ENCODE assay signal across 8 cellular contexts in the genomic region with DNA sequence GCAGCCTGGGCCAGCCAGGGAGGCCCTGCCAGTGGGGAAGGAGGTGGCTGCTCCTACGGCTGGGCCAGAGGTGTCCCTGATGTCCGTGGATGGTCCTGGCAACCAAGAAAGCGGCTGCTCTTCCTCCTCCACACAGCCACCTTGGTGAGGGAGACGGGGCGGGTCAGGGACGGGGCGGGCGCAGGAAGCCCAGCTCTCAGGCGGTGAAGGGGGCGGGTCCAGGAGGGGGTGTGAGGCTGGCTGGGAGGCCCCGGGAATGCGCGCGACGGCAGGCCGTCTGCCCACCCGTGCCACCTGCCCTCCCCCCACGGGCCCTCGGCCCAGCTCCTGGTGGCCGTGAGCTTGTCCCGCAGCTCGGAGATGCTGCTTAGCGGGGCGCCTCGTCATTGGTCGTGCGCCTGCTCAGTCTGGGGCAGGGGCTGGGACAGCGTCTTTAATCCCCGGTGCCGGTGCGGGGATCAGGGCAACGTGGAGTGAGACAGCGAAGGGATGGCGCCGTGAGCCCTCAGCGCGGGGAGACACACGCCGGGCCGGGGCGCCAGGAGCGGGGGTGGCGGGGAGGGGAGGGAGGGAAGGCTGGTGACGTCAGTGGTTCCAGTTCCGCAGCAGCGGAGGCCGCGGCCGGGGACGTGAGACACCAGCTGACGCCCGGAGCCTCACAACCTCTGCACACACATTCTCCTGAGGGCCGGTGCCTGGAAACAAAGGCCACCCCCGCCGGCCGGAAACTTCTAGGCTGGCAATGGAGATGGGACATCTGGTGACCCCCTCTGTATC. TPM values are rescaled to one million over a fixed set of nuclear protein-coding genes. Genes with fewer than 3 reads are reported as not detected.
A peak's percentile ranks its signal among the peaks of the same experiment; 100 is the strongest.
DNase-seq lines count a peak whose midpoint lies in the region; ATAC-seq and TF ChIP-seq lines count a peak whose summit lies in the region.

No MANE protein-coding gene starts in this region.

- intact Hi-C loops in adrenal gland (cut with DNase I): no loop called here
- intact Hi-C loops in left ventricle myocardium superior (cut with micrococcal nuclease): no loop called here

- H3K9me3 ChIP-seq in CD4-positive, CD25-positive, alpha-beta regulatory T cell (ENCODE audit: control insufficient read depth in 2 of 2, low read length in 2 of 2): no peaks in the 10 kb centered on the region
- no peaks in the 10 kb centered on the region for H3K9me3 ChIP-seq in adrenal gland (replicated peaks in 1 of 3)

- H3K27me3 Mint-ChIP-seq in CD4-positive, CD25-positive, alpha-beta regulatory T cell: peaks cover 16% of the 10 kb centered on the region
- peaks cover 25% of the 10 kb centered on the region for H3K27me3 Mint-ChIP-seq in progenitor cell of endocrine pancreas
- H3K27me3 Mint-ChIP-seq in type B pancreatic cell: peaks cover 30% of the 10 kb centered on the region

- peak; percentile 65 to 72 (median 71) for DNase-seq in CD4-positive, CD25-positive, alpha-beta regulatory T cell
- DNase-seq in LNCaP clone FGC (ENCODE audit: low read depth) (peak; percentile 6), SW 1271 (lab: John Stamatoyannopoulos, UW) (peak; percentile 65 to 70), adrenal gland (peak; percentile 76 to 93 (median 89)), left ventricle myocardium superior (peak; percentile 85), progenitor cell of endocrine pancreas (ENCODE audit: low spot score, unreplicated experiment) (peak; percentile 43), type B pancreatic cell (ENCODE audit: extremely low spot score, unreplicated experiment) (no peak)

- H3K36me3 ChIP-seq in CD4-positive, CD25-positive, alpha-beta regulatory T cell (ENCODE audit: control insufficient read depth, insufficient read depth, low read length): no peaks in the 10 kb centered on the region
- H3K36me3 ChIP-seq in adrenal gland (replicated peaks in 1 of 2): no peaks in the 10 kb centered on the region

- 0 to 5% (median 1%) methylated on average over 14 to 56 of the region's 56 CpGs for WGBS in adrenal gland, 4 donors

- H3K4me1 Mint-ChIP-seq in CD4-positive, CD25-positive, alpha-beta regulatory T cell: peaks cover 0 to 16% (median 6%) of the 10 kb centered on the region in 4 donors
- H3K4me1 Mint-ChIP-seq in progenitor cell of endocrine pancreas (ENCODE audit: low read depth): peaks cover 9% of the 10 kb centered on the region
- peaks cover 10% of the 10 kb centered on the region for H3K4me1 Mint-ChIP-seq in type B pancreatic cell (ENCODE audit: unreplicated experiment)

- TF ChIP-seq CTCF in LNCaP clone FGC (IDR thresholded peaks at IDR 0.05; ENCODE audit: control insufficient read depth, extremely low read depth, insufficient read depth) (no peak), adrenal gland (IDR thresholded peaks at IDR 0.05) (peak in 2 of 6 experiments; percentile 16 to 35), progenitor cell of endocrine pancreas (IDR thresholded peaks at IDR 0.05; ENCODE audit: unreplicated experiment) (peak; percentile 14), type B pancreatic cell (conservative IDR thresholded peaks at IDR 0.05) (peak; percentile 57)

- ATAC-seq in CD4-positive, CD25-positive, alpha-beta regulatory T cell (ENCODE audit: low read depth in 2 of 2): peak; percentile 70 to 76
- ATAC-seq in GM21515 (IDR thresholded peaks at IDR 0.05; ENCODE audit: unreplicated experiment): peak; percentile 82
- peak; percentile 92 for ATAC-seq in left ventricle myocardium superior

- H3K27ac Mint-ChIP-seq in CD4-positive, CD25-positive, alpha-beta regulatory T cell: peak overlapping the region; percentile 62 to 90 (median 86)
- H3K27ac Mint-ChIP-seq in progenitor cell of endocrine pancreas (peak overlapping the region; percentile 91), type B pancreatic cell (peak overlapping the region; percentile 39)

- no peaks in the 10 kb centered on the region for H3K36me3 Mint-ChIP-seq in CD4-positive, CD25-positive, alpha-beta regulatory T cell
- no peaks in the 10 kb centered on the region for H3K36me3 Mint-ChIP-seq in progenitor cell of endocrine pancreas (ENCODE audit: insufficient read depth)
- H3K36me3 Mint-ChIP-seq in type B pancreatic cell: no peaks in the 10 kb centered on the region

- no peaks in the 10 kb centered on the region for H3K27me3 ChIP-seq in CD4-positive, CD25-positive, alpha-beta regulatory T cell (ENCODE audit: control insufficient read depth, insufficient read depth, low read length)
- no peaks in the 10 kb centered on the region for H3K27me3 ChIP-seq in adrenal gland

- no peak overlapping the region for H3K4me3 ChIP-seq in CD4-positive, CD25-positive, alpha-beta regulatory T cell (ENCODE audit: low read depth, low read length)
- peak overlapping the region; percentile 51 for H3K4me3 ChIP-seq in LNCaP clone FGC (ENCODE audit: low read depth, low read length)
- peak overlapping the region in 1 of 4 donors; percentile 60 for H3K4me3 ChIP-seq in adrenal gland

- peak overlapping the region; percentile 66 to 87 (median 82) for H3K4me3 Mint-ChIP-seq in CD4-positive, CD25-positive, alpha-beta regulatory T cell
- H3K4me3 Mint-ChIP-seq in progenitor cell of endocrine pancreas (ENCODE audit: low read depth) (peak overlapping the region; percentile 68), type B pancreatic cell (peak overlapping the region; percentile 82)

- peak overlapping the region; percentile 78 for H3K27ac ChIP-seq in CD4-positive, CD25-positive, alpha-beta regulatory T cell (ENCODE audit: insufficient read depth, low read length, poor library complexity, severe bottlenecking)
- peak overlapping the region in 2 of 5 donors; percentile 88 for H3K27ac ChIP-seq in adrenal gland

- TF ChIP-seq POLR2A in adrenal gland (IDR thresholded peaks at IDR 0.05): no peak

- H3K4me1 ChIP-seq in CD4-positive, CD25-positive, alpha-beta regulatory T cell (ENCODE audit: control insufficient read depth, insufficient read depth, low read length, poor library complexity, severe bottlenecking): peaks cover 4% of the 10 kb centered on the region
- peaks cover 0 to 9% of the 10 kb centered on the region in 2 donors for H3K4me1 ChIP-seq in adrenal gland (replicated peaks in 1 of 2)

- peaks cover 0 to 3% (median 2%) of the 10 kb centered on the region in 7 donors for H3K9me3 Mint-ChIP-seq in CD4-positive, CD25-positive, alpha-beta regulatory T cell
- H3K9me3 Mint-ChIP-seq in progenitor cell of endocrine pancreas (ENCODE audit: low read depth) (peaks cover 7% of the 10 kb centered on the region), type B pancreatic cell (no peaks in the 10 kb centered on the region)

RNA-seq across cellular contexts. Expression of gene BRSK2, which starts 6.7 kb away (rescaled TPM):
- total RNA-seq in CD4-positive, CD25-positive, alpha-beta regulatory T cell: 0.42 TPM
- polyA plus RNA-seq in CD4-positive, CD25-positive, alpha-beta regulatory T cell: under 1 TPM in 3 of 4 donors, not detected in 1; 0.07 to 0.09 (median 0.07) TPM
- total RNA-seq in adrenal gland: 10 to 100 TPM in 1 of 8 donors, 1 to 10 TPM in 3, under 1 TPM in 3, not detected in 1; 0.18 to 10.7 (median 1.1) TPM
- 10 to 100 TPM in 1 of 3 donors, 1 to 10 TPM in 2; 2.0 to 24.5 (median 5.3) TPM for polyA plus RNA-seq in adrenal gland
- 0.74 TPM for total RNA-seq in left ventricle myocardium superior
- 49.2 and 53.2 TPM in 2 replicates for total RNA-seq in progenitor cell of endocrine pancreas
- total RNA-seq in type B pancreatic cell (ENCODE audit: low replicate concordance): 8.6 and 13.8 TPM in 2 replicates

Comparison
In these comparisons a context has a peak if more than half of its experiments do, and no peak if none do; other contexts are left out.
1. H3K27ac Mint-ChIP-seq: peak in every context shown above with its lines; median percentile 91 in progenitor cell of endocrine pancreas; 86 in CD4-positive, CD25-positive, alpha-beta regulatory T cell; 39 in type B pancreatic cell.